In the genomic region with DNA sequence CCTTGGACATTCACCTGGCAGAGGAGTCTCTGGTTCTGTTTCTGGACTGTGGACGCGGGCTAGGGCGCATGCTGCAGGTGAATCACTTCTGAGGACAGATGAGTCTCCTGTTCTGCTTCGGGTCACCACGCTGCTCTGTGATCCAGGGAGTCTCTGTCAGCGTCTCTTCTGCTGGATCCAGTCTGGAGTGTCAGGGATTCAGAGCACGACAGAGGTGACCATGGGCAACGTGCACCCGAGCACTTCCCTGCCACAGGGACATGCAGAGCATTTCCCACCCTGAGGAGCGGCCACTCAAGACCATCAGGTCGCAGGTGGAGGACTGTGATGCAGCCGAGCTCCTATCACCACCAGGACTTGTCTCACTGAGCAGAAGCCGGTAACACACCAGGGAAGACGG, we compare ENCODE assay signal across 10 cellular contexts. TPM values are rescaled to one million over a fixed set of nuclear protein-coding genes. Genes with fewer than 3 reads are reported as not detected.
"Had no signal": no experiment of that assay in that cellular context is flagged by ENCODE, and none has a peak within 500 bp of the region (broad histone marks: within the 10 kb centered on the region; RNA-seq: fewer than 3 reads in every experiment).

No MANE protein-coding gene starts in this region.

- DNase-seq: H9, HFFc6, IMR-90 had no signal

- H3K4me3 Mint-ChIP-seq: GM23338, H9, HFFc6 had no signal

- H3K4me3 ChIP-seq: GM23338, K562 had no signal

- H3K27ac ChIP-seq: HL-60 had no signal

- ATAC-seq: GM23338, HCT116, K562 had no signal

- H3K27ac Mint-ChIP-seq: GM23338, H9, HFFc6 had no signal

- FAIRE-seq: H1, H54, K562 had no signal

- H3K4me1 Mint-ChIP-seq: GM23338, H9 had no signal

- H3K4me2 ChIP-seq: GM23338 had no signal

RNA-seq across cellular contexts. Expression of a gene that starts 24.4 kb away (rescaled TPM):
- total RNA-seq: GM23338, H1, H9, HFFc6, HT1080, IMR-90 had no signal
- polyA plus RNA-seq: GM23338, H1, IMR-90 had no signal

RNA-seq across cellular contexts. Expression of a gene that starts 44.2 kb away (rescaled TPM):
- total RNA-seq: GM23338, H1, H9, HFFc6, HT1080, IMR-90, K562 had no signal
- polyA plus RNA-seq: GM23338, H1, IMR-90, K562 had no signal

RNA-seq across cellular contexts. Expression of a gene that starts 46.6 kb away (rescaled TPM):
- total RNA-seq: GM23338, H1, H9, HFFc6, HT1080, IMR-90, K562 had no signal
- polyA plus RNA-seq: GM23338, H1, IMR-90, K562 had no signal
